In genomic region chr2:119463136-119463535, GRCh38 we compare ENCODE assay signal across 19 cellular contexts. TPM values are rescaled to one million over a fixed set of nuclear protein-coding genes. Genes with fewer than 3 reads are reported as not detected.
DNase-seq lines count a peak whose midpoint lies in the region; ATAC-seq, FAIRE-seq and TF ChIP-seq lines count a peak whose summit lies in the region.
"Had no signal": no experiment of that assay in that cellular context is flagged by ENCODE, and none has a peak within 500 bp of the region (broad histone marks: within the 10 kb centered on the region; RNA-seq: fewer than 3 reads in every experiment).

No MANE protein-coding gene starts in this region.

- no peak for TF ChIP-seq POLR2A in breast epithelium (IDR thresholded peaks at IDR 0.05)

- H3K27ac ChIP-seq in mammary epithelial cell (ENCODE audit: insufficient read depth, low read depth, low read length) (no peak overlapping the region), breast epithelium (no peak overlapping the region)
- H3K27ac ChIP-seq: Peyer's patch had no signal

- no peak overlapping the region for H3K4me3 Mint-ChIP-seq in stimulated activated naive CD8-positive, alpha-beta T cell treated with anti-CD3 and anti-CD28 coated beads, Interleukin-15, amount 100 ng/mL, for 72 hours
- H3K4me3 Mint-ChIP-seq: CD4-positive, alpha-beta T cell; H9 had no signal

- in situ Hi-C loops in mammary epithelial cell (cut with MboI; ENCODE audit: low sequenced_read_pairs in 2 of 2): no loop called here

- H3K9me3 ChIP-seq in mammary epithelial cell (replicated peaks; ENCODE audit: insufficient read depth, low read length): no peaks in the 10 kb centered on the region
- H3K9me3 ChIP-seq in breast epithelium: no peaks in the 10 kb centered on the region
- H3K9me3 ChIP-seq: BE2C, Peyer's patch had no signal

- no peaks in the 10 kb centered on the region for H4K20me1 ChIP-seq in mammary epithelial cell (ENCODE audit: insufficient read depth, low read length)

- 49% methylated on average over 4 of the region's 4 CpGs for WGBS in mammary epithelial cell (ENCODE audit: low coverage, missing lambda C conversion rate)

- TF ChIP-seq CTCF in mammary epithelial cell (conservative IDR thresholded peaks at IDR 0.05 in 1 of 2, IDR thresholded peaks at IDR 0.05 in 1 of 2; ENCODE audit: extremely low read depth in 1 of 2, insufficient read depth in 1 of 2, low read depth in 1 of 2, low read length in 2 of 2): no peak
- TF ChIP-seq CTCF in breast epithelium (IDR thresholded peaks at IDR 0.05): no peak
- TF ChIP-seq CTCF in bronchial epithelial cell (IDR thresholded peaks at IDR 0.05; ENCODE audit: insufficient read depth, low read length, severe bottlenecking): no peak

- peaks cover 3% of the 10 kb centered on the region for H3K27me3 ChIP-seq in mammary epithelial cell (ENCODE audit: insufficient read depth, low read length)
- H3K27me3 ChIP-seq in breast epithelium: no peaks in the 10 kb centered on the region
- H3K27me3 ChIP-seq in bronchial epithelial cell (ENCODE audit: control insufficient read depth, insufficient read depth, low read length): no peaks in the 10 kb centered on the region
- H3K27me3 ChIP-seq: BE2C, Peyer's patch had no signal

- no peaks in the 10 kb centered on the region for H3K9me3 Mint-ChIP-seq in stimulated activated naive CD8-positive, alpha-beta T cell treated with anti-CD3 and anti-CD28 coated beads, Interleukin-15, amount 100 ng/mL, for 72 hours
- H3K9me3 Mint-ChIP-seq: CD4-positive, alpha-beta T cell; H9 had no signal

- H3K4me1 ChIP-seq in mammary epithelial cell (ENCODE audit: insufficient read depth, low read length) (no peaks in the 10 kb centered on the region), breast epithelium (no peaks in the 10 kb centered on the region)
- H3K4me1 ChIP-seq: BE2C, Peyer's patch had no signal

- no peak overlapping the region for H3K4me2 ChIP-seq in mammary epithelial cell (ENCODE audit: insufficient read depth, low read depth, low read length)

- FAIRE-seq in bronchial epithelial cell (lab: Jason Lieb, UNC): no peak

- no peak overlapping the region for H3K4me3 ChIP-seq in mammary epithelial cell (replicated peaks in 1 of 3; ENCODE audit: insufficient read depth in 1 of 3, low read depth in 2 of 3, low read length in 3 of 3)
- no peak overlapping the region for H3K4me3 ChIP-seq in breast epithelium
- no peak overlapping the region for H3K4me3 ChIP-seq in bronchial epithelial cell (ENCODE audit: low read depth, low read length)
- H3K4me3 ChIP-seq: Peyer's patch had no signal

- H3K36me3 ChIP-seq in mammary epithelial cell (ENCODE audit: insufficient read depth, low read length): no peaks in the 10 kb centered on the region
- no peaks in the 10 kb centered on the region for H3K36me3 ChIP-seq in breast epithelium
- H3K36me3 ChIP-seq in bronchial epithelial cell (ENCODE audit: control insufficient read depth, insufficient read depth, low read length): no peaks in the 10 kb centered on the region
- H3K36me3 ChIP-seq: BE2C, Peyer's patch had no signal

- no peaks in the 10 kb centered on the region for H3K4me1 Mint-ChIP-seq in stimulated activated naive CD8-positive, alpha-beta T cell treated with anti-CD3 and anti-CD28 coated beads, Interleukin-15, amount 100 ng/mL, for 72 hours

- dilution Hi-C loops in mammary epithelial cell (cut with HindIII; ENCODE audit: low sequenced_read_pairs): no loop called here

- ATAC-seq in stimulated activated naive CD8-positive, alpha-beta T cell treated with anti-CD3 and anti-CD28 coated beads, Interleukin-15, amount 100 ng/mL, for 72 hours: peak; percentile 63
- ATAC-seq in HG03457 (IDR thresholded peaks at IDR 0.05; ENCODE audit: unreplicated experiment): no peak
- ATAC-seq: Right ventricle myocardium inferior had no signal

- no peaks in the 10 kb centered on the region for H3K79me2 ChIP-seq in mammary epithelial cell (ENCODE audit: insufficient read depth, low read length)

- BruUV-seq in mammary epithelial cell (replicated peaks; lab: Mats Ljungman, UMichigan): no TSS peak

- intact Hi-C loops in mammary epithelial cell (cut with micrococcal nuclease) (no loop called here), breast epithelium (cut with DNase I; ENCODE audit: low total_unique reads) (no loop called here)

- no peak overlapping the region for H3K27ac Mint-ChIP-seq in stimulated activated naive CD8-positive, alpha-beta T cell treated with anti-CD3 and anti-CD28 coated beads, Interleukin-15, amount 100 ng/mL, for 72 hours
- H3K27ac Mint-ChIP-seq: CD4-positive, alpha-beta T cell; H9 had no signal

- CTCF ChIA-PET in mammary epithelial cell (lab: Charles Lee; ENCODE audit: low non-redundant PET): no interaction called here

- DNase-seq in NOMO-1 (lab: John Stamatoyannopoulos, UW; ENCODE audit: unreplicated experiment in 2 of 2) (peak; percentile 12 to 58), NOMO-1 treated with dmso at 0.1 percent for 144 hours (lab: John Stamatoyannopoulos, UW; ENCODE audit: unreplicated experiment) (no peak), mammary epithelial cell (peak; percentile 23), breast epithelium (ENCODE audit: low spot score in 2 of 2) (no peak), bronchial epithelial cell (ENCODE audit: low read depth) (peak; percentile 5), D341Med (ENCODE audit: low spot score) (no peak)
- DNase-seq in stimulated activated naive CD8-positive, alpha-beta T cell treated with anti-CD3 and anti-CD28 coated beads, Interleukin-15, amount 100 ng/mL, for 72 hours: no peak
- DNase-seq: 8988T; BE2C; CD4-positive, alpha-beta T cell; H9; Karpas-422; MM.1S; NCI-H1436 treated with DMSO at 0.1 percent for 48 hours; NCI-H2029 treated with DMSO at 0.1 percent for 48 hours; NCI-H774; Peyer's patch had no signal

- no peak overlapping the region for H2AFZ ChIP-seq in mammary epithelial cell (ENCODE audit: low read depth, low read length)

- H3K9ac ChIP-seq in mammary epithelial cell (ENCODE audit: insufficient read depth, low read length): no peak overlapping the region

- peaks cover 8% of the 10 kb centered on the region for H3K27me3 Mint-ChIP-seq in stimulated activated naive CD8-positive, alpha-beta T cell treated with anti-CD3 and anti-CD28 coated beads, Interleukin-15, amount 100 ng/mL, for 72 hours
- H3K27me3 Mint-ChIP-seq: CD4-positive, alpha-beta T cell had no signal

RNA-seq across cellular contexts. Expression of gene TMEM37, which starts 31.5 kb away (rescaled TPM):
- not detected for total RNA-seq in mammary epithelial cell
- 0.03 TPM for polyA plus RNA-seq in mammary epithelial cell
- polyA minus RNA-seq in mammary epithelial cell: not detected
- total RNA-seq in breast epithelium: 10 to 100 TPM in 1 of 3 donors, 1 to 10 TPM in 2; 8.8 to 43.2 (median 9.4) TPM
- total RNA-seq in bronchial epithelial cell: 0.26 TPM in 1 of 2 replicates, not detected in the other
- total RNA-seq: CD4-positive, alpha-beta T cell had no signal

Comparison
In these comparisons a context has a peak if more than half of its experiments do, and no peak if none do; other contexts are left out.
1. DNase-seq: peak in NOMO-1 (2 of 2), mammary epithelial cell (single experiment) and bronchial epithelial cell (single experiment); none in NOMO-1 treated with dmso at 0.1 percent for 144 hours (single experiment), breast epithelium (0 of 2), stimulated activated naive CD8-positive, alpha-beta T cell treated with anti-CD3 and anti-CD28 coated beads, Interleukin-15, amount 100 ng/mL, for 72 hours (0 of 2) and D341Med (single experiment).